9 cellular contexts compared by ENCODE assay signal in genomic region chr5:56088967-56089829, GRCh38.
DNase-seq lines count a peak whose midpoint lies in the region; ATAC-seq and TF ChIP-seq lines count a peak whose summit lies in the region.
"Had no signal": no experiment of that assay in that cellular context is flagged by ENCODE, and none has a peak within 500 bp of the region (broad histone marks: within the 10 kb centered on the region; RNA-seq: fewer than 3 reads in every experiment).

No MANE protein-coding gene starts in this region.

- peaks cover 4% of the 10 kb centered on the region for H3K36me3 Mint-ChIP-seq in T-helper 1 cell treated with Interleukin-12 subunit alpha and Interleukin-12 subunit beta and Interleukin-4 antibody, amounts not matched to agents 30 μg/mL and 1 μg/mL, for 36 hours (ENCODE audit: low read depth)
- H3K36me3 Mint-ChIP-seq in H9 (ENCODE audit: insufficient read depth in 1 of 3, low read depth in 3 of 3): no peaks in the 10 kb centered on the region; a peak in 2 of 7 replicates

- H3K4me1 Mint-ChIP-seq in T-helper 1 cell treated with Interleukin-12 subunit alpha and Interleukin-12 subunit beta and Interleukin-4 antibody, amounts not matched to agents 30 μg/mL and 1 μg/mL, for 36 hours (ENCODE audit: low read depth): peaks cover 51% of the 10 kb centered on the region
- peaks cover 5% of the 10 kb centered on the region in 2 experiments for H3K4me1 Mint-ChIP-seq in H9

- no peak overlapping the region for H4K8ac ChIP-seq in H9 (replicated peaks; ENCODE audit: insufficient read length, low read depth, low read length)

- H3K27me3 ChIP-seq in osteoblast (ENCODE audit: insufficient read depth, low read length) (no peaks in the 10 kb centered on the region), H9 (ENCODE audit: insufficient read depth, low read length) (no peaks in the 10 kb centered on the region), esophagus squamous epithelium (no peaks in the 10 kb centered on the region)

- no peak overlapping the region for H2BK20ac ChIP-seq in H9 (ENCODE audit: low read depth, low read length, poor library complexity, severe bottlenecking)

- no peak overlapping the region for H3K18ac ChIP-seq in H9 (ENCODE audit: insufficient read length, low read depth, low read length)

- no peak overlapping the region for H4K5ac ChIP-seq in H9 (ENCODE audit: insufficient read length, low read depth, low read length)

- no peak overlapping the region for H3T11ph ChIP-seq in H9 (ENCODE audit: low read length)

- H3K4me1 ChIP-seq in osteoblast (ENCODE audit: insufficient read depth, low read length) (peaks cover 13% of the 10 kb centered on the region), H9 (ENCODE audit: insufficient read depth, low read length) (no peaks in the 10 kb centered on the region; the same call in 1 of the 2 replicates), esophagus squamous epithelium (peaks cover 0 to 8% (median 0%) of the 10 kb centered on the region in 3 donors)

- peak; percentile 59 for DNase-seq in activated CD8-positive, alpha-beta memory T cell treated with anti-CD3 and anti-CD28 coated beads, Interleukin-2, amount 50 U/mL, for 48 hours
- DNase-seq in activated CD8-positive, alpha-beta memory T cell treated with anti-CD3 and anti-CD28 coated beads for 24 hours: no peak
- peak; percentile 91 for DNase-seq in osteoblast (ENCODE audit: insufficient read length, low spot score, missing footprints)
- DNase-seq in H9: no peak
- DNase-seq in posterior cingulate gyrus: no peak
- no peak for DNase-seq in esophagus squamous epithelium (lab: John Stamatoyannopoulos, UW)

- H3K79me1 ChIP-seq in H9 (ENCODE audit: insufficient read depth, low read depth, low read length, poor library complexity, severe bottlenecking): no peaks in the 10 kb centered on the region

- no peak overlapping the region for H3K4ac ChIP-seq in H9 (ENCODE audit: low read depth, low read length)

- no peaks in the 10 kb centered on the region for H3K9me3 Mint-ChIP-seq in T-helper 1 cell treated with Interleukin-12 subunit alpha and Interleukin-12 subunit beta and Interleukin-4 antibody, amounts not matched to agents 30 μg/mL and 1 μg/mL, for 36 hours
- H3K9me3 Mint-ChIP-seq in H9: no peaks in the 10 kb centered on the region

- no peak overlapping the region for H3K27ac ChIP-seq in osteoblast (ENCODE audit: low read depth, low read length)
- H3K27ac ChIP-seq in H9 (ENCODE audit: insufficient read length, low read depth, low read length): no peak overlapping the region
- no peak overlapping the region for H3K27ac ChIP-seq in esophagus squamous epithelium
- H3K27ac ChIP-seq: C4-2B had no signal

- peak; percentile 98 for ATAC-seq in HG02852 (IDR thresholded peaks at IDR 0.05; ENCODE audit: unreplicated experiment)

- no peak overlapping the region for H3K4me3 Mint-ChIP-seq in T-helper 1 cell treated with Interleukin-12 subunit alpha and Interleukin-12 subunit beta and Interleukin-4 antibody, amounts not matched to agents 30 μg/mL and 1 μg/mL, for 36 hours
- no peak overlapping the region for H3K4me3 Mint-ChIP-seq in H9

- H3K56ac ChIP-seq in H9 (ENCODE audit: insufficient read length, low read depth, low read length): no peak overlapping the region

- no peak overlapping the region for H2BK12ac ChIP-seq in H9 (ENCODE audit: insufficient read length, low read depth, low read length)

- no CpG with 5 or more reads among the region's 5 CpGs for WGBS in H9 (ENCODE audit: extremely low coverage, insufficient read length, low lambda C conversion rate)
- WGBS in esophagus squamous epithelium, 2 donors: 64% methylated on average over 5 of the region's 5 CpGs

- H2BK120ac ChIP-seq in H9 (ENCODE audit: low read depth, low read length, poor library complexity, severe bottlenecking): no peak overlapping the region

- intact Hi-C loops in posterior cingulate gyrus (cut with DNase I): no loop called here
- intact Hi-C loops in esophagus squamous epithelium (cut with DNase I): no loop called here

- H3K4me2 ChIP-seq in osteoblast (ENCODE audit: insufficient read depth, low read length) (peak overlapping the region; percentile 30), H9 (ENCODE audit: insufficient read depth, insufficient read length, low read length) (no peak overlapping the region)

- H3K36me3 ChIP-seq in osteoblast (ENCODE audit: insufficient read depth, low read length): no peaks in the 10 kb centered on the region
- no peaks in the 10 kb centered on the region for H3K36me3 ChIP-seq in esophagus squamous epithelium

- peak overlapping the region; percentile 26 for H2AFZ ChIP-seq in osteoblast (ENCODE audit: low read length)
- no peak overlapping the region for H2AFZ ChIP-seq in H9 (ENCODE audit: low read length)

- H3K9me3 ChIP-seq in osteoblast (ENCODE audit: low read depth, low read length) (no peaks in the 10 kb centered on the region), H9 (ENCODE audit: control insufficient read depth, low read depth, low read length) (no peaks in the 10 kb centered on the region), esophagus squamous epithelium (no peaks in the 10 kb centered on the region)

- H3K79me2 ChIP-seq in osteoblast (ENCODE audit: insufficient read depth, low read length) (no peaks in the 10 kb centered on the region), H9 (ENCODE audit: insufficient read depth, low read length) (no peaks in the 10 kb centered on the region)

- H3K9ac ChIP-seq in H9 (ENCODE audit: extremely low read depth, insufficient read length, low read length): no peak overlapping the region

- TF ChIP-seq CTCF in osteoblast (IDR thresholded peaks at IDR 0.05; ENCODE audit: extremely low read depth, low read depth, low read length): no peak
- TF ChIP-seq CTCF in H9 (conservative IDR thresholded peaks at IDR 0.05): no peak
- no peak for TF ChIP-seq CTCF in esophagus squamous epithelium (IDR thresholded peaks at IDR 0.05)

- H2AK5ac ChIP-seq in H9 (ENCODE audit: insufficient read length, low read length): no peak overlapping the region

- H3K14ac ChIP-seq in H9 (ENCODE audit: insufficient read depth, low read length): no peak overlapping the region

- no peak for TF ChIP-seq POLR2A in esophagus squamous epithelium (IDR thresholded peaks at IDR 0.05)

- no peak overlapping the region for H3K23ac ChIP-seq in H9 (ENCODE audit: insufficient read length, low read depth, low read length)

- H2BK15ac ChIP-seq in H9 (ENCODE audit: low read depth, low read length): no peak overlapping the region

- no peaks in the 10 kb centered on the region for H3K27me3 Mint-ChIP-seq in T-helper 1 cell treated with Interleukin-12 subunit alpha and Interleukin-12 subunit beta and Interleukin-4 antibody, amounts not matched to agents 30 μg/mL and 1 μg/mL, for 36 hours (ENCODE audit: low read depth)
- H3K27me3 Mint-ChIP-seq in H9 (ENCODE audit: low read depth): no peaks in the 10 kb centered on the region

- H4K91ac ChIP-seq in H9 (ENCODE audit: insufficient read length, low read depth, low read length): no peak overlapping the region

- H4K20me1 ChIP-seq in osteoblast (ENCODE audit: insufficient read depth, low read length): no peaks in the 10 kb centered on the region
- H4K20me1 ChIP-seq in H9 (ENCODE audit: control insufficient read depth, insufficient read depth, insufficient read length): no peaks in the 10 kb centered on the region

- no peak overlapping the region for H3K4me3 ChIP-seq in osteoblast (ENCODE audit: insufficient read depth, low read length)
- no peak overlapping the region for H3K4me3 ChIP-seq in esophagus squamous epithelium

- peak overlapping the region; percentile 72 for H3K27ac Mint-ChIP-seq in T-helper 1 cell treated with Interleukin-12 subunit alpha and Interleukin-12 subunit beta and Interleukin-4 antibody, amounts not matched to agents 30 μg/mL and 1 μg/mL, for 36 hours
- no peak overlapping the region for H3K27ac Mint-ChIP-seq in H9

- no peak overlapping the region for H2BK5ac ChIP-seq in H9 (ENCODE audit: insufficient read length, low read length)

- no peaks in the 10 kb centered on the region for H3K23me2 ChIP-seq in H9 (ENCODE audit: insufficient read length, low read depth, low read length, poor library complexity, severe bottlenecking)

Comparison
In these comparisons a context has a peak if more than half of its experiments do, and no peak if none do; other contexts are left out.
1. DNase-seq: peak in activated CD8-positive, alpha-beta memory T cell treated with anti-CD3 and anti-CD28 coated beads, Interleukin-2, amount 50 U/mL, for 48 hours (single experiment) and osteoblast (single experiment); none in activated CD8-positive, alpha-beta memory T cell treated with anti-CD3 and anti-CD28 coated beads for 24 hours (single experiment), H9 (single experiment), posterior cingulate gyrus (0 of 10) and esophagus squamous epithelium (single experiment).